20 cellular contexts compared by ENCODE assay signal in genomic region chr11:81267246-81267645, GRCh38.
DNase-seq lines count a peak whose midpoint lies in the region.
"Had no signal": no experiment of that assay in that cellular context is flagged by ENCODE, and none has a peak within 500 bp of the region (broad histone marks: within the 10 kb centered on the region; RNA-seq: fewer than 3 reads in every experiment).

No MANE protein-coding gene starts in this region.

- peak; percentile 76 for DNase-seq in NCI-H82 treated with DMSO at 0.1 percent for 48 hours (lab: John Stamatoyannopoulos, UW; ENCODE audit: unreplicated experiment)
- peak; percentile 55 for DNase-seq in renal cortical epithelial cell (ENCODE audit: low read depth)
- DNase-seq in NCI-H2029 treated with DMSO at 0.1 percent for 48 hours (lab: John Stamatoyannopoulos, UW) = no peak
- no peak for DNase-seq in mucosa of gallbladder (ENCODE audit: low spot score)
- DNase-seq in NCI-H1436 treated with DMSO at 0.1 percent for 48 hours (lab: John Stamatoyannopoulos, UW) = no peak
- DNase-seq: 8988T; ACHN; BE2C; C1 segment of cervical spinal cord; CD4-positive, alpha-beta memory T cell; CD4-positive, CD25-positive, alpha-beta regulatory T cell; CD8-positive, alpha-beta memory T cell; COR-L47; DMS 273 treated with DMSO at 0.1 percent for 48 hours; DMS153; DMS53; DMS79; DND-41; EL; GDM1 had no signal

Comparison
In these comparisons a context has a peak if more than half of its experiments do, and no peak if none do; other contexts are left out.
1. DNase-seq: peak in NCI-H82 treated with DMSO at 0.1 percent for 48 hours (single experiment) and renal cortical epithelial cell (single experiment); none in NCI-H2029 treated with DMSO at 0.1 percent for 48 hours (single experiment), mucosa of gallbladder (single experiment) and NCI-H1436 treated with DMSO at 0.1 percent for 48 hours (single experiment).